1 cellular context compared by ENCODE assay signal in the genomic region with DNA sequence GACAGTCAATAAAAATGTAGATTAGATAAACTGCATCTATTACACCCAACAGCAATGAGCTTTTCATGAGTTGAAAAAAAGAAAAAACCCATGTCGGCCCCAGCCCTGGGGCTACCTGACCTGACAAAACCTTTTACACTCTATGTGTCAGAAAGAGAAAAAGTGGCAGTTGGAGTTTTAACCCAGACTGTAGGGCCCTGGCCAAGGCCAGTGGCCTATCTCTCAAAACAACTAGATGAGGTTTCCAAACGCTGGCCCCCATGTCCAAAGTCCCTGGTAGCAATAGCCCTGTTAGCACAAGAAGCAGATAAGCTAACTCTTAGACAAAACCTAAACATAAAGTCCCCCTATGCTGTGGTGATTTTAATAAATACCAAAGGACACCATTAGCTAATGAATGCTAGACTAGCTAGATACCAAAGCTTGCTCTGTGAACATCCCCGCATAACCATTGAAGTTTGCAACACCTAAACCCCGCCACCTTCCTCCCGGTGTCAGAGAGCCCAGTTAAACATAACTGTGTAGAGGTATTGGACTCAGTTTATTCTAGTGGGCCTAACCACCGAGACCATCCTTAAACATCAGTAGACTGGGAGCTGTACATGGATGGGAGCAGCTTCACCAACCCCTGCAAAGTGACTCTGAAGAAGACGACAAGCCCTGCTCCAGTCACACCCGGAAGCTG.
TF ChIP-seq lines count a peak whose summit lies in the region.
"Not testable (repeated sequence)": the region's sequence is repeated elsewhere in the genome, so short reads cannot be mapped to it uniquely, and the experiment has no call there.

No MANE protein-coding gene starts in this region.

TF ChIP-seq in HepG2, 621 proteins besides CTCF, POLR2A, EP300 and RAD21 (continued from another document and continues in another):
- TF ChIP-seq, protein P1, sequence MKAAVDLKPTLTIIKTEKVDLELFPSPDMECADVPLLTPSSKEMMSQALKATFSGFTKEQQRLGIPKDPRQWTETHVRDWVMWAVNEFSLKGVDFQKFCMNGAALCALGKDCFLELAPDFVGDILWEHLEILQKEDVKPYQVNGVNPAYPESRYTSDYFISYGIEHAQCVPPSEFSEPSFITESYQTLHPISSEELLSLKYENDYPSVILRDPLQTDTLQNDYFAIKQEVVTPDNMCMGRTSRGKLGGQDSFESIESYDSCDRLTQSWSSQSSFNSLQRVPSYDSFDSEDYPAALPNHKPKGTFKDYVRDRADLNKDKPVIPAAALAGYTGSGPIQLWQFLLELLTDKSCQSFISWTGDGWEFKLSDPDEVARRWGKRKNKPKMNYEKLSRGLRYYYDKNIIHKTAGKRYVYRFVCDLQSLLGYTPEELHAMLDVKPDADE (CRISPR knock-in tag; IDR thresholded peaks at IDR 0.05): peak; percentile 84; the same call in 1 of the 2 replicates
- TF ChIP-seq IRF2 (CRISPR knock-in tag; IDR thresholded peaks at IDR 0.05) (peak; percentile 55), ZNF619 (CRISPR knock-in tag; IDR thresholded peaks at IDR 0.05) (0 out of 2 replicates have a peak, but pooled peaks have one; percentile 57), ESRRA (CRISPR knock-in tag; IDR thresholded peaks at IDR 0.05; ENCODE audit: low read depth) (peak; percentile 79), HOXD1 (CRISPR knock-in tag; IDR thresholded peaks at IDR 0.05) (peak; percentile 93), ZNF292 (CRISPR knock-in tag; IDR thresholded peaks at IDR 0.05; ENCODE audit: borderline replicate concordance, low read depth) (peak; percentile 42; the same call in 1 of the 2 replicates), FOXP1 (CRISPR knock-in tag; IDR thresholded peaks at IDR 0.05) (peak; percentile 69; the same call in 1 of the 2 replicates), SALL1 (CRISPR knock-in tag; IDR thresholded peaks at IDR 0.05) (peak; percentile 84), KMT2A (CRISPR knock-in tag; IDR thresholded peaks at IDR 0.05) (peak; percentile 82; the same call in 1 of the 2 replicates), ARHGAP35 (CRISPR knock-in tag; IDR thresholded peaks at IDR 0.05; ENCODE audit: borderline replicate concordance) (0 out of 2 replicates have a peak, but pooled peaks have one; percentile 38), FOXA3 (CRISPR knock-in tag; IDR thresholded peaks at IDR 0.05) (peak; percentile 57; the same call in 1 of the 2 replicates), ZNF549 (CRISPR knock-in tag; IDR thresholded peaks at IDR 0.05) (peak; percentile 82; the same call in 1 of the 2 replicates), SATB2 (CRISPR knock-in tag; IDR thresholded peaks at IDR 0.05) (peak; percentile 93), ZSCAN12 (CRISPR knock-in tag; IDR thresholded peaks at IDR 0.05) (peak; percentile 73; the same call in 1 of the 2 replicates), MED1 (CRISPR knock-in tag; IDR thresholded peaks at IDR 0.05) (peak; percentile 95), KLF11 (CRISPR knock-in tag; IDR thresholded peaks at IDR 0.05) (peak; percentile 35; the same call in 1 of the 2 replicates), ZNF350 (CRISPR knock-in tag; IDR thresholded peaks at IDR 0.05; ENCODE audit: borderline replicate concordance, low read depth) (0 out of 2 replicates have a peak, but pooled peaks have one; percentile 12), NCOR1 (IDR thresholded peaks at IDR 0.05; ENCODE audit: borderline replicate concordance, low read length) (peak; percentile 95), ZFP37 (CRISPR knock-in tag; IDR thresholded peaks at IDR 0.05; ENCODE audit: borderline replicate concordance) (peak; percentile 66; the same call in 1 of the 2 replicates), ZNF441 (CRISPR knock-in tag; IDR thresholded peaks at IDR 0.05; ENCODE audit: borderline replicate concordance) (peak; percentile 65; the same call in 1 of the 2 replicates)
- TF ChIP-seq, protein P2, sequence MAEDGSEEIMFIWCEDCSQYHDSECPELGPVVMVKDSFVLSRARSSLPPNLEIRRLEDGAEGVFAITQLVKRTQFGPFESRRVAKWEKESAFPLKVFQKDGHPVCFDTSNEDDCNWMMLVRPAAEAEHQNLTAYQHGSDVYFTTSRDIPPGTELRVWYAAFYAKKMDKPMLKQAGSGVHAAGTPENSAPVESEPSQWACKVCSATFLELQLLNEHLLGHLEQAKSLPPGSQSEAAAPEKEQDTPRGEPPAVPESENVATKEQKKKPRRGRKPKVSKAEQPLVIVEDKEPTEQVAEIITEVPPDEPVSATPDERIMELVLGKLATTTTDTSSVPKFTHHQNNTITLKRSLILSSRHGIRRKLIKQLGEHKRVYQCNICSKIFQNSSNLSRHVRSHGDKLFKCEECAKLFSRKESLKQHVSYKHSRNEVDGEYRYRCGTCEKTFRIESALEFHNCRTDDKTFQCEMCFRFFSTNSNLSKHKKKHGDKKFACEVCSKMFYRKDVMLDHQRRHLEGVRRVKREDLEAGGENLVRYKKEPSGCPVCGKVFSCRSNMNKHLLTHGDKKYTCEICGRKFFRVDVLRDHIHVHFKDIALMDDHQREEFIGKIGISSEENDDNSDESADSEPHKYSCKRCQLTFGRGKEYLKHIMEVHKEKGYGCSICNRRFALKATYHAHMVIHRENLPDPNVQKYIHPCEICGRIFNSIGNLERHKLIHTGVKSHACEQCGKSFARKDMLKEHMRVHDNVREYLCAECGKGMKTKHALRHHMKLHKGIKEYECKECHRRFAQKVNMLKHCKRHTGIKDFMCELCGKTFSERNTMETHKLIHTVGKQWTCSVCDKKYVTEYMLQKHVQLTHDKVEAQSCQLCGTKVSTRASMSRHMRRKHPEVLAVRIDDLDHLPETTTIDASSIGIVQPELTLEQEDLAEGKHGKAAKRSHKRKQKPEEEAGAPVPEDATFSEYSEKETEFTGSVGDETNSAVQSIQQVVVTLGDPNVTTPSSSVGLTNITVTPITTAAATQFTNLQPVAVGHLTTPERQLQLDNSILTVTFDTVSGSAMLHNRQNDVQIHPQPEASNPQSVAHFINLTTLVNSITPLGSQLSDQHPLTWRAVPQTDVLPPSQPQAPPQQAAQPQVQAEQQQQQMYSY (CRISPR knock-in tag; IDR thresholded peaks at IDR 0.05): peak; percentile 61; the same call in 1 of the 2 replicates
- TF ChIP-seq, protein P3, sequence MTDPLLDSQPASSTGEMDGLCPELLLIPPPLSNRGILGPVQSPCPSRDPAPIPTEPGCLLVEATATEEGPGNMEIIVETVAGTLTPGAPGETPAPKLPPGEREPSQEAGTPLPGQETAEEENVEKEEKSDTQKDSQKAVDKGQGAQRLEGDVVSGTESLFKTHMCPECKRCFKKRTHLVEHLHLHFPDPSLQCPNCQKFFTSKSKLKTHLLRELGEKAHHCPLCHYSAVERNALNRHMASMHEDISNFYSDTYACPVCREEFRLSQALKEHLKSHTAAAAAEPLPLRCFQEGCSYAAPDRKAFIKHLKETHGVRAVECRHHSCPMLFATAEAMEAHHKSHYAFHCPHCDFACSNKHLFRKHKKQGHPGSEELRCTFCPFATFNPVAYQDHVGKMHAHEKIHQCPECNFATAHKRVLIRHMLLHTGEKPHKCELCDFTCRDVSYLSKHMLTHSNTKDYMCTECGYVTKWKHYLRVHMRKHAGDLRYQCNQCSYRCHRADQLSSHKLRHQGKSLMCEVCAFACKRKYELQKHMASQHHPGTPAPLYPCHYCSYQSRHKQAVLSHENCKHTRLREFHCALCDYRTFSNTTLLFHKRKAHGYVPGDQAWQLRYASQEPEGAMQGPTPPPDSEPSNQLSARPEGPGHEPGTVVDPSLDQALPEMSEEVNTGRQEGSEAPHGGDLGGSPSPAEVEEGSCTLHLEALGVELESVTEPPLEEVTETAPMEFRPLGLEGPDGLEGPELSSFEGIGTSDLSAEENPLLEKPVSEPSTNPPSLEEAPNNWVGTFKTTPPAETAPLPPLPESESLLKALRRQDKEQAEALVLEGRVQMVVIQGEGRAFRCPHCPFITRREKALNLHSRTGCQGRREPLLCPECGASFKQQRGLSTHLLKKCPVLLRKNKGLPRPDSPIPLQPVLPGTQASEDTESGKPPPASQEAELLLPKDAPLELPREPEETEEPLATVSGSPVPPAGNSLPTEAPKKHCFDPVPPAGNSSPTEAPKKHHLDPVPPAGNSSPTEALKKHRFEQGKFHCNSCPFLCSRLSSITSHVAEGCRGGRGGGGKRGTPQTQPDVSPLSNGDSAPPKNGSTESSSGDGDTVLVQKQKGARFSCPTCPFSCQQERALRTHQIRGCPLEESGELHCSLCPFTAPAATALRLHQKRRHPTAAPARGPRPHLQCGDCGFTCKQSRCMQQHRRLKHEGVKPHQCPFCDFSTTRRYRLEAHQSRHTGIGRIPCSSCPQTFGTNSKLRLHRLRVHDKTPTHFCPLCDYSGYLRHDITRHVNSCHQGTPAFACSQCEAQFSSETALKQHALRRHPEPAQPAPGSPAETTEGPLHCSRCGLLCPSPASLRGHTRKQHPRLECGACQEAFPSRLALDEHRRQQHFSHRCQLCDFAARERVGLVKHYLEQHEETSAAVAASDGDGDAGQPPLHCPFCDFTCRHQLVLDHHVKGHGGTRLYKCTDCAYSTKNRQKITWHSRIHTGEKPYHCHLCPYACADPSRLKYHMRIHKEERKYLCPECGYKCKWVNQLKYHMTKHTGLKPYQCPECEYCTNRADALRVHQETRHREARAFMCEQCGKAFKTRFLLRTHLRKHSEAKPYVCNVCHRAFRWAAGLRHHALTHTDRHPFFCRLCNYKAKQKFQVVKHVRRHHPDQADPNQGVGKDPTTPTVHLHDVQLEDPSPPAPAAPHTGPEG (CRISPR knock-in tag; IDR thresholded peaks at IDR 0.05): peak; percentile 87
- TF ChIP-seq, protein P4, sequence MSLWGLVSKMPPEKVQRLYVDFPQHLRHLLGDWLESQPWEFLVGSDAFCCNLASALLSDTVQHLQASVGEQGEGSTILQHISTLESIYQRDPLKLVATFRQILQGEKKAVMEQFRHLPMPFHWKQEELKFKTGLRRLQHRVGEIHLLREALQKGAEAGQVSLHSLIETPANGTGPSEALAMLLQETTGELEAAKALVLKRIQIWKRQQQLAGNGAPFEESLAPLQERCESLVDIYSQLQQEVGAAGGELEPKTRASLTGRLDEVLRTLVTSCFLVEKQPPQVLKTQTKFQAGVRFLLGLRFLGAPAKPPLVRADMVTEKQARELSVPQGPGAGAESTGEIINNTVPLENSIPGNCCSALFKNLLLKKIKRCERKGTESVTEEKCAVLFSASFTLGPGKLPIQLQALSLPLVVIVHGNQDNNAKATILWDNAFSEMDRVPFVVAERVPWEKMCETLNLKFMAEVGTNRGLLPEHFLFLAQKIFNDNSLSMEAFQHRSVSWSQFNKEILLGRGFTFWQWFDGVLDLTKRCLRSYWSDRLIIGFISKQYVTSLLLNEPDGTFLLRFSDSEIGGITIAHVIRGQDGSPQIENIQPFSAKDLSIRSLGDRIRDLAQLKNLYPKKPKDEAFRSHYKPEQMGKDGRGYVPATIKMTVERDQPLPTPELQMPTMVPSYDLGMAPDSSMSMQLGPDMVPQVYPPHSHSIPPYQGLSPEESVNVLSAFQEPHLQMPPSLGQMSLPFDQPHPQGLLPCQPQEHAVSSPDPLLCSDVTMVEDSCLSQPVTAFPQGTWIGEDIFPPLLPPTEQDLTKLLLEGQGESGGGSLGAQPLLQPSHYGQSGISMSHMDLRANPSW (CRISPR knock-in tag; IDR thresholded peaks at IDR 0.05; ENCODE audit: borderline replicate concordance): peak; percentile 61; the same call in 1 of the 2 replicates
- TF ChIP-seq, protein P5, sequence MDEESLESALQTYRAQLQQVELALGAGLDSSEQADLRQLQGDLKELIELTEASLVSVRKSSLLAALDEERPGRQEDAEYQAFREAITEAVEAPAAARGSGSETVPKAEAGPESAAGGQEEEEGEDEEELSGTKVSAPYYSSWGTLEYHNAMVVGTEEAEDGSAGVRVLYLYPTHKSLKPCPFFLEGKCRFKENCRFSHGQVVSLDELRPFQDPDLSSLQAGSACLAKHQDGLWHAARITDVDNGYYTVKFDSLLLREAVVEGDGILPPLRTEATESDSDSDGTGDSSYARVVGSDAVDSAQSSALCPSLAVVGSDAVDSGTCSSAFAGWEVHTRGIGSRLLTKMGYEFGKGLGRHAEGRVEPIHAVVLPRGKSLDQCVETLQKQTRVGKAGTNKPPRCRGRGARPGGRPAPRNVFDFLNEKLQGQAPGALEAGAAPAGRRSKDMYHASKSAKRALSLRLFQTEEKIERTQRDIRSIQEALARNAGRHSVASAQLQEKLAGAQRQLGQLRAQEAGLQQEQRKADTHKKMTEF (CRISPR knock-in tag; IDR thresholded peaks at IDR 0.05): peak; percentile 69
- TF ChIP-seq, protein P6, sequence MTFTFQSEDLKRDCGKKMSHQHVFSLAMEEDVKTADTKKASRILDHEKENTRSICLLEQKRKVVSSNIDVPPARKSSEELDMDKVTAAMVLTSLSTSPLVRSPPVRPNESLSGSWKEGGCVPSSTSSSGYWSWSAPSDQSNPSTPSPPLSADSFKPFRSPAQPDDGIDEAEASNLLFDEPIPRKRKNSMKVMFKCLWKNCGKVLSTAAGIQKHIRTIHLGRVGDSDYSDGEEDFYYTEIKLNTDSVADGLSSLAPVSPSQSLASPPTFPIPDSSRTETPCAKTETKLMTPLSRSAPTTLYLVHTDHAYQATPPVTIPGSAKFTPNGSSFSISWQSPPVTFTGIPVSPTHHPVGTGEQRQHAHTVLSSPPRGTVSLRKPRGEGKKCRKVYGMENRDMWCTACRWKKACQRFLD (CRISPR knock-in tag; IDR thresholded peaks at IDR 0.05; ENCODE audit: borderline replicate concordance): 0 out of 2 replicates have a peak, but pooled peaks have one; percentile 59
- TF ChIP-seq, protein P7, sequence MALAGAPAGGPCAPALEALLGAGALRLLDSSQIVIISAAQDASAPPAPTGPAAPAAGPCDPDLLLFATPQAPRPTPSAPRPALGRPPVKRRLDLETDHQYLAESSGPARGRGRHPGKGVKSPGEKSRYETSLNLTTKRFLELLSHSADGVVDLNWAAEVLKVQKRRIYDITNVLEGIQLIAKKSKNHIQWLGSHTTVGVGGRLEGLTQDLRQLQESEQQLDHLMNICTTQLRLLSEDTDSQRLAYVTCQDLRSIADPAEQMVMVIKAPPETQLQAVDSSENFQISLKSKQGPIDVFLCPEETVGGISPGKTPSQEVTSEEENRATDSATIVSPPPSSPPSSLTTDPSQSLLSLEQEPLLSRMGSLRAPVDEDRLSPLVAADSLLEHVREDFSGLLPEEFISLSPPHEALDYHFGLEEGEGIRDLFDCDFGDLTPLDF (CRISPR knock-in tag; IDR thresholded peaks at IDR 0.05): 0 out of 2 replicates have a peak, but pooled peaks have one; percentile 73
- not testable (repeated sequence) for TF ChIP-seq FOXP1 (IDR thresholded peaks at IDR 0.05)
- TF ChIP-seq, protein P8, sequence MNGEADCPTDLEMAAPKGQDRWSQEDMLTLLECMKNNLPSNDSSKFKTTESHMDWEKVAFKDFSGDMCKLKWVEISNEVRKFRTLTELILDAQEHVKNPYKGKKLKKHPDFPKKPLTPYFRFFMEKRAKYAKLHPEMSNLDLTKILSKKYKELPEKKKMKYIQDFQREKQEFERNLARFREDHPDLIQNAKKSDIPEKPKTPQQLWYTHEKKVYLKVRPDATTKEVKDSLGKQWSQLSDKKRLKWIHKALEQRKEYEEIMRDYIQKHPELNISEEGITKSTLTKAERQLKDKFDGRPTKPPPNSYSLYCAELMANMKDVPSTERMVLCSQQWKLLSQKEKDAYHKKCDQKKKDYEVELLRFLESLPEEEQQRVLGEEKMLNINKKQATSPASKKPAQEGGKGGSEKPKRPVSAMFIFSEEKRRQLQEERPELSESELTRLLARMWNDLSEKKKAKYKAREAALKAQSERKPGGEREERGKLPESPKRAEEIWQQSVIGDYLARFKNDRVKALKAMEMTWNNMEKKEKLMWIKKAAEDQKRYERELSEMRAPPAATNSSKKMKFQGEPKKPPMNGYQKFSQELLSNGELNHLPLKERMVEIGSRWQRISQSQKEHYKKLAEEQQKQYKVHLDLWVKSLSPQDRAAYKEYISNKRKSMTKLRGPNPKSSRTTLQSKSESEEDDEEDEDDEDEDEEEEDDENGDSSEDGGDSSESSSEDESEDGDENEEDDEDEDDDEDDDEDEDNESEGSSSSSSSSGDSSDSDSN (CRISPR knock-in tag; IDR thresholded peaks at IDR 0.05): 0 out of 2 replicates have a peak, but pooled peaks have one; percentile 34
